11 cellular contexts compared by ENCODE assay signal in genomic region chr11:79436911-79437273, GRCh38. TPM values are rescaled to one million over a fixed set of nuclear protein-coding genes. Genes with fewer than 3 reads are reported as not detected.
DNase-seq lines count a peak whose midpoint lies in the region; ATAC-seq and TF ChIP-seq lines count a peak whose summit lies in the region.
"Had no signal": no experiment of that assay in that cellular context is flagged by ENCODE, and none has a peak within 500 bp of the region (broad histone marks: within the 10 kb centered on the region; RNA-seq: fewer than 3 reads in every experiment).

No MANE protein-coding gene starts in this region.

- DNase-seq in activated CD4-positive, alpha-beta T cell treated with anti-CD3 and anti-CD28 coated beads, Interleukin-2, amount 10 ng/mL, durations not matched to agents 7 days and 5 days = no peak
- no peak for DNase-seq in activated CD4-positive, alpha-beta T cell treated with anti-CD3 and anti-CD28 coated beads, Interleukin-2, amount 50 U/mL, for 48 hours
- no peak for DNase-seq in cardiac fibroblast (ENCODE audit: low read depth in 2 of 2)
- peak in 1 of 2 donors; percentile 21 for DNase-seq in memory B cell (ENCODE audit: low spot score in 2 of 2)
- no peak for DNase-seq in tibial artery
- DNase-seq in C1 segment of cervical spinal cord (lab: John Stamatoyannopoulos, UW) = no peak
- DNase-seq in NCI-H146 treated with DMSO at 0.1 percent for 48 hours (lab: John Stamatoyannopoulos, UW; ENCODE audit: unreplicated experiment) = no peak
- no peak for DNase-seq in T-helper 9 cell
- DNase-seq: NCI-H2081 treated with DMSO at 0.1 percent for 48 hours had no signal

- H3K9me3 Mint-ChIP-seq in activated CD4-positive, alpha-beta T cell treated with anti-CD3 and anti-CD28 coated beads, Interleukin-2, amount 10 ng/mL, durations not matched to agents 7 days and 5 days = no peaks in the 10 kb centered on the region
- H3K9me3 Mint-ChIP-seq in memory B cell = no peaks in the 10 kb centered on the region
- H3K9me3 Mint-ChIP-seq: T-helper 2 cell treated with Interferon-gamma antibody and Interleukin-4, amounts not matched to agents 5 μg/mL and 100 μg/mL, for 36 hours had no signal

- intact Hi-C loops in tibial artery (cut with DNase I; ENCODE audit: low total_unique reads) = loop anchor here (10.0 kb wide), 1 partner anchor 192 kb away; no protein-coding TSS in a partner anchor

- no peaks in the 10 kb centered on the region for H3K36me3 Mint-ChIP-seq in activated CD4-positive, alpha-beta T cell treated with anti-CD3 and anti-CD28 coated beads, Interleukin-2, amount 10 ng/mL, durations not matched to agents 7 days and 5 days (ENCODE audit: low read depth)
- peaks cover 1% of the 10 kb centered on the region for H3K36me3 Mint-ChIP-seq in memory B cell

- H3K27ac Mint-ChIP-seq in activated CD4-positive, alpha-beta T cell treated with anti-CD3 and anti-CD28 coated beads, Interleukin-2, amount 10 ng/mL, durations not matched to agents 7 days and 5 days = peak overlapping the region; percentile 50
- no peak overlapping the region for H3K27ac Mint-ChIP-seq in memory B cell

- CTCF ChIA-PET in activated CD4-positive, alpha-beta T cell treated with anti-CD3 and anti-CD28 coated beads, Interleukin-2, amount 10 ng/mL, durations not matched to agents 7 days and 5 days (lab: Charles Lee) = no interaction called here

- H3K27me3 Mint-ChIP-seq in activated CD4-positive, alpha-beta T cell treated with anti-CD3 and anti-CD28 coated beads, Interleukin-2, amount 10 ng/mL, durations not matched to agents 7 days and 5 days = peaks cover 67% of the 10 kb centered on the region
- peaks cover 17% of the 10 kb centered on the region for H3K27me3 Mint-ChIP-seq in memory B cell

- H3K9me3 ChIP-seq in tibial artery = no peaks in the 10 kb centered on the region

- POLR2A ChIA-PET in activated CD4-positive, alpha-beta T cell treated with anti-CD3 and anti-CD28 coated beads, Interleukin-2, amount 10 ng/mL, durations not matched to agents 7 days and 5 days (lab: Charles Lee) = no interaction called here

- peaks cover 8% of the 10 kb centered on the region for H3K4me1 Mint-ChIP-seq in activated CD4-positive, alpha-beta T cell treated with anti-CD3 and anti-CD28 coated beads, Interleukin-2, amount 10 ng/mL, durations not matched to agents 7 days and 5 days
- peaks cover 29% of the 10 kb centered on the region for H3K4me1 Mint-ChIP-seq in memory B cell

- peak overlapping the region; percentile 84 to 87 for H3K27ac ChIP-seq in tibial artery
- H3K27ac ChIP-seq: C4-2B had no signal

- no peak overlapping the region for H3K4me3 Mint-ChIP-seq in activated CD4-positive, alpha-beta T cell treated with anti-CD3 and anti-CD28 coated beads, Interleukin-2, amount 10 ng/mL, durations not matched to agents 7 days and 5 days
- H3K4me3 Mint-ChIP-seq in memory B cell = peak overlapping the region; percentile 83
- H3K4me3 Mint-ChIP-seq: T-helper 2 cell treated with Interferon-gamma antibody and Interleukin-4, amounts not matched to agents 5 μg/mL and 100 μg/mL, for 36 hours had no signal

- no peaks in the 10 kb centered on the region for H3K27me3 ChIP-seq in tibial artery

- H3K36me3 ChIP-seq in tibial artery = no peaks in the 10 kb centered on the region

- H3K4me3 ChIP-seq in cardiac fibroblast (replicated peaks in 1 of 2; ENCODE audit: low read depth in 2 of 2, low read length in 2 of 2) (peak overlapping the region; percentile 21 to 65), tibial artery (peak overlapping the region; percentile 67 to 71)

- H3K4me1 ChIP-seq in tibial artery = peaks cover 0 to 48% (median 30%) of the 10 kb centered on the region in 4 donors

- ATAC-seq in memory B cell (ENCODE audit: low read depth) = no peak

- TF ChIP-seq CTCF in cardiac fibroblast (IDR thresholded peaks at IDR 0.05; ENCODE audit: low read depth, low read length) (no peak), tibial artery (IDR thresholded peaks at IDR 0.05) (no peak)

RNA-seq across cellular contexts. Expression of gene TENM4, which starts 3.9 kb away (rescaled TPM):
- not detected for total RNA-seq in activated CD4-positive, alpha-beta T cell treated with anti-CD3 and anti-CD28 coated beads, Interleukin-2, amount 10 ng/mL, durations not matched to agents 7 days and 5 days
